In genomic region chr19:32691291-32691951, GRCh38 we compare ENCODE assay signal across 1 cellular context.
TF ChIP-seq lines count a peak whose summit lies in the region.

Gene NUDT19, plus strand, starts transcription at chr19:32691821. Its CDS starts 140 bp downstream, at chr19:32691961.

TF ChIP-seq in HepG2, 621 proteins besides CTCF, POLR2A, EP300 and RAD21 (continued from another document and continues in another):
- TF ChIP-seq, protein P1, sequence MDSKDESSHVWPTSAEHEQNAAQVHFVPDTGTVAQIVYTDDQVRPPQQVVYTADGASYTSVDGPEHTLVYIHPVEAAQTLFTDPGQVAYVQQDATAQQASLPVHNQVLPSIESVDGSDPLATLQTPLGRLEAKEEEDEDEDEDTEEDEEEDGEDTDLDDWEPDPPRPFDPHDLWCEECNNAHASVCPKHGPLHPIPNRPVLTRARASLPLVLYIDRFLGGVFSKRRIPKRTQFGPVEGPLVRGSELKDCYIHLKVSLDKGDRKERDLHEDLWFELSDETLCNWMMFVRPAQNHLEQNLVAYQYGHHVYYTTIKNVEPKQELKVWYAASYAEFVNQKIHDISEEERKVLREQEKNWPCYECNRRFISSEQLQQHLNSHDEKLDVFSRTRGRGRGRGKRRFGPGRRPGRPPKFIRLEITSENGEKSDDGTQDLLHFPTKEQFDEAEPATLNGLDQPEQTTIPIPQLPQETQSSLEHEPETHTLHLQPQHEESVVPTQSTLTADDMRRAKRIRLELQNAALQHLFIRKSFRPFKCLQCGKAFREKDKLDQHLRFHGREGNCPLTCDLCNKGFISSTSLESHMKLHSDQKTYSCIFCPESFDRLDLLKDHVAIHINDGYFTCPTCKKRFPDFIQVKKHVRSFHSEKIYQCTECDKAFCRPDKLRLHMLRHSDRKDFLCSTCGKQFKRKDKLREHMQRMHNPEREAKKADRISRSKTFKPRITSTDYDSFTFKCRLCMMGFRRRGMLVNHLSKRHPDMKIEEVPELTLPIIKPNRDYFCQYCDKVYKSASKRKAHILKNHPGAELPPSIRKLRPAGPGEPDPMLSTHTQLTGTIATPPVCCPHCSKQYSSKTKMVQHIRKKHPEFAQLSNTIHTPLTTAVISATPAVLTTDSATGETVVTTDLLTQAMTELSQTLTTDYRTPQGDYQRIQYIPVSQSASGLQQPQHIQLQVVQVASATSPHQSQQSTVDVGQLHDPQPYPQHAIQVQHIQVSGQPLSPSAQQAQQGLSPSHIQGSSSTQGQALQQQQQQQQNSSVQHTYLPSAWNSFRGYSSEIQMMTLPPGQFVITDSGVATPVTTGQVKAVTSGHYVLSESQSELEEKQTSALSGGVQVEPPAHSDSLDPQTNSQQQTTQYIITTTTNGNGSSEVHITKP (CRISPR knock-in tag; IDR thresholded peaks at IDR 0.05; ENCODE audit: low read depth) = no peak; the same call in 1 of the 2 replicates
- TF ChIP-seq KLF15 (CRISPR knock-in tag; IDR thresholded peaks at IDR 0.05; ENCODE audit: borderline replicate concordance) = no peak
- 0 out of 2 replicates have a peak, but pooled peaks have one; percentile 18 for TF ChIP-seq ZNF431 (CRISPR knock-in tag; IDR thresholded peaks at IDR 0.05; ENCODE audit: borderline replicate concordance, low read depth)
- no peak for TF ChIP-seq HOXA7 (CRISPR knock-in tag; IDR thresholded peaks at IDR 0.05)
- no peak for TF ChIP-seq NFIC (IDR thresholded peaks at IDR 0.05; ENCODE audit: low read length)
- TF ChIP-seq ZNF777 (CRISPR knock-in tag; IDR thresholded peaks at IDR 0.05) = no peak; the same call in 1 of the 2 replicates
- 0 out of 2 replicates have a peak, but pooled peaks have one; percentile 10 for TF ChIP-seq IRF9 (CRISPR knock-in tag; IDR thresholded peaks at IDR 0.05; ENCODE audit: borderline replicate concordance)
- no peak for TF ChIP-seq ZNF326 (CRISPR knock-in tag; IDR thresholded peaks at IDR 0.05; ENCODE audit: borderline replicate concordance)
- peak; percentile 75 for TF ChIP-seq ZNF232 (CRISPR knock-in tag; IDR thresholded peaks at IDR 0.05; ENCODE audit: borderline replicate concordance)
- TF ChIP-seq ZBTB40 (IDR thresholded peaks at IDR 0.05) = no peak
- TF ChIP-seq ZBTB40 (CRISPR knock-in tag; IDR thresholded peaks at IDR 0.05) = no peak
- peak; percentile 68 for TF ChIP-seq ARNT2 (CRISPR knock-in tag; IDR thresholded peaks at IDR 0.05; ENCODE audit: low read depth)
- TF ChIP-seq THAP8 (CRISPR knock-in tag; IDR thresholded peaks at IDR 0.05; ENCODE audit: borderline replicate concordance) = no peak
- peak; percentile 56; the same call in 1 of the 2 replicates for TF ChIP-seq CSRNP1 (CRISPR knock-in tag; IDR thresholded peaks at IDR 0.05)
- 0 out of 2 replicates have a peak, but pooled peaks have one; percentile 10 for TF ChIP-seq FOXC1 (CRISPR knock-in tag; IDR thresholded peaks at IDR 0.05; ENCODE audit: borderline replicate concordance)
- no peak for TF ChIP-seq ZNF121 (CRISPR knock-in tag; IDR thresholded peaks at IDR 0.05)
- TF ChIP-seq RNF2 (conservative IDR thresholded peaks at IDR 0.05; ENCODE audit: low read depth) = 0 out of 2 replicates have a peak, but pooled peaks have one; percentile 66
- TF ChIP-seq ZNF292 (CRISPR knock-in tag; IDR thresholded peaks at IDR 0.05; ENCODE audit: borderline replicate concordance, low read depth) = 0 out of 2 replicates have a peak, but pooled peaks have one; percentile 52
- no peak for TF ChIP-seq ZNF775 (CRISPR knock-in tag; IDR thresholded peaks at IDR 0.05; ENCODE audit: borderline replicate concordance)
- peak; percentile 79 for TF ChIP-seq SP5 (CRISPR knock-in tag; IDR thresholded peaks at IDR 0.05; ENCODE audit: borderline replicate concordance, low read depth)
- TF ChIP-seq ARNTL (CRISPR knock-in tag; IDR thresholded peaks at IDR 0.05) = 0 out of 2 replicates have a peak, but pooled peaks have one; percentile 13
- no peak for TF ChIP-seq ZBTB21 (CRISPR knock-in tag; IDR thresholded peaks at IDR 0.05)
- TF ChIP-seq GABPA (IDR thresholded peaks at IDR 0.05; ENCODE audit: low read depth, low read length) = no peak
- TF ChIP-seq GABPA (CRISPR knock-in tag; IDR thresholded peaks at IDR 0.05; ENCODE audit: low read depth) = 0 out of 2 replicates have a peak, but pooled peaks have one; percentile 6
- 0 out of 2 replicates have a peak, but pooled peaks have one; percentile 30 for TF ChIP-seq ZNF607 (CRISPR knock-in tag; IDR thresholded peaks at IDR 0.05; ENCODE audit: borderline replicate concordance)
- no peak for TF ChIP-seq MLXIP (CRISPR knock-in tag; IDR thresholded peaks at IDR 0.05; ENCODE audit: borderline replicate concordance)
- no peak for TF ChIP-seq ZNF460 (CRISPR knock-in tag; IDR thresholded peaks at IDR 0.05; ENCODE audit: borderline replicate concordance)
- TF ChIP-seq PHF8 (CRISPR knock-in tag; IDR thresholded peaks at IDR 0.05) = peak; percentile 77
- no peak for TF ChIP-seq ZNF792 (CRISPR knock-in tag; IDR thresholded peaks at IDR 0.05)
- TF ChIP-seq, protein P2, sequence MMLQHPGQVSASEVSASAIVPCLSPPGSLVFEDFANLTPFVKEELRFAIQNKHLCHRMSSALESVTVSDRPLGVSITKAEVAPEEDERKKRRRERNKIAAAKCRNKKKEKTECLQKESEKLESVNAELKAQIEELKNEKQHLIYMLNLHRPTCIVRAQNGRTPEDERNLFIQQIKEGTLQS (CRISPR knock-in tag; IDR thresholded peaks at IDR 0.05) = peak; percentile 9; the same call in 1 of the 2 replicates
- TF ChIP-seq DNMT1 (CRISPR knock-in tag; IDR thresholded peaks at IDR 0.05) = no peak
- TF ChIP-seq CREB3 (CRISPR knock-in tag; IDR thresholded peaks at IDR 0.05) = 0 out of 2 replicates have a peak, but pooled peaks have one; percentile 6
- no peak for TF ChIP-seq FOXO1 (CRISPR knock-in tag; IDR thresholded peaks at IDR 0.05)
- no peak for TF ChIP-seq ZNF772 (CRISPR knock-in tag; IDR thresholded peaks at IDR 0.05)
- no peak for TF ChIP-seq SP1 (IDR thresholded peaks at IDR 0.05)
- peak; percentile 36; the same call in 1 of the 2 replicates for TF ChIP-seq SP1 (CRISPR knock-in tag; IDR thresholded peaks at IDR 0.05)
- TF ChIP-seq NFKB2 (CRISPR knock-in tag; IDR thresholded peaks at IDR 0.05; ENCODE audit: borderline replicate concordance) = 0 out of 2 replicates have a peak, but pooled peaks have one; percentile 42
- TF ChIP-seq FOSL2 (CRISPR knock-in tag; IDR thresholded peaks at IDR 0.05) = 0 out of 2 replicates have a peak, but pooled peaks have one; percentile 18
